Comparison of ENCODE assay signal across 8 cellular contexts in the genomic region with DNA sequence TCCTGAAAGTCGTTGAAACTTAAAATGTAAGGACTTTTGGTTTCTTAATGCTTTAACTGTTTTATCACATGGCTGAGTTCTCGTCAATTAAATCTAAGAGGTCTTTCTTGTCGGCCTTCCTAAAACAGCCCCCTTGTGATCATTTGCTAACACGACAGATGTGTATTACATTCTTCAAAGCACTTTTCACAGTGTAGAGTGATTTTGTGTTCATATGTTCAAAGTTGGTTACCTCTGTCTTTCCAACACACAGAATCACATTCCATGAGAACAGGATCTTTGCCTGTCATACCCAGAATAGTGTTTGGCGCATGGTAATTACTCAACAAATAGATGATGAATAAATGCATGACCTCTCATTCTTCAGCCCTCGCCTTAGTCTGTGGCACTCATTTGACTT. TPM values are rescaled to one million over a fixed set of nuclear protein-coding genes. Genes with fewer than 3 reads are reported as not detected.
DNase-seq lines count a peak whose midpoint lies in the region; ATAC-seq, FAIRE-seq and TF ChIP-seq lines count a peak whose summit lies in the region.

No MANE protein-coding gene starts in this region.

- DNase-seq in A549 (ENCODE audit: low read depth in 1 of 2, low spot score in 1 of 2): peak in 1 of 2 experiments; percentile 12
- DNase-seq in HCEC 1CT: peak; percentile 41
- peak; percentile 73 for DNase-seq in kidney tubule cell (ENCODE audit: low spot score)
- DNase-seq in T-helper 9 cell: no peak
- no peak for DNase-seq in H4 (ENCODE audit: low spot score)

- FAIRE-seq in A549 (lab: Jason Lieb, UNC): no peak

- TF ChIP-seq RAD21 in A549 (conservative IDR thresholded peaks at IDR 0.05 in 1 of 2, IDR thresholded peaks at IDR 0.05 in 1 of 2): no peak

- no peak for TF ChIP-seq POLR2A in A549 (IDR thresholded peaks at IDR 0.05; ENCODE audit: low read length)

- POLR2A ChIA-PET in A549 (lab: Yijun Ruan, JAX): no interaction called here

- peak overlapping the region; percentile 97 for H3K4me3 ChIP-seq in A549
- peak overlapping the region; percentile 98 for H3K4me3 ChIP-seq in WI38 (ENCODE audit: low read depth, low read length)

- peak overlapping the region; percentile 86 for H3K4me2 ChIP-seq in A549

- no peak for TF ChIP-seq EP300 in A549 (IDR thresholded peaks at IDR 0.05)

- ATAC-seq in A549 (peak in 1 of 2 experiments; percentile 37; a peak in 2 of 6 replicates), GM21717 (IDR thresholded peaks at IDR 0.05; ENCODE audit: unreplicated experiment) (no peak), HG02884 (IDR thresholded peaks at IDR 0.05; ENCODE audit: unreplicated experiment) (no peak)

- TF ChIP-seq CTCF in A549 (IDR thresholded peaks at IDR 0.05): no peak
- peak; percentile 9; the same call in 1 of the 2 replicates for TF ChIP-seq CTCF in WI38 (IDR thresholded peaks at IDR 0.05; ENCODE audit: low read depth, low read length)

- 27% methylated on average over 6 of the region's 6 CpGs for WGBS in A549 (ENCODE audit: missing lambda C conversion rate)

- peak overlapping the region; percentile 91 to 93; a peak in 2 of 6 replicates for H3K27ac ChIP-seq in A549

- H3K9me3 ChIP-seq in A549: no peaks in the 10 kb centered on the region

- H3K4me1 ChIP-seq in A549: no peaks in the 10 kb centered on the region

- CTCF ChIA-PET in A549 (lab: Yijun Ruan, JAX): no interaction called here

TF ChIP-seq in A549, 52 proteins besides CTCF, POLR2A, EP300 and RAD21:
- TF ChIP-seq JUN (IDR thresholded peaks at IDR 0.05) (no peak), TFCP2L1 (CRISPR knock-in tag; IDR thresholded peaks at IDR 0.05) (no peak), ESRRA (IDR thresholded peaks at IDR 0.05; ENCODE audit: borderline replicate concordance, low read length) (no peak), EHMT2 (IDR thresholded peaks at IDR 0.05; ENCODE audit: low read depth) (no peak), CBX8 (IDR thresholded peaks at IDR 0.05) (no peak), ZSCAN20 (CRISPR knock-in tag; IDR thresholded peaks at IDR 0.05) (no peak), ZC3H11A (IDR thresholded peaks at IDR 0.05) (no peak), HDAC2 (IDR thresholded peaks at IDR 0.05) (no peak), EHF (CRISPR knock-in tag; IDR thresholded peaks at IDR 0.05) (no peak), HOXB5 (CRISPR knock-in tag; IDR thresholded peaks at IDR 0.05) (no peak), CHD4 (IDR thresholded peaks at IDR 0.05; ENCODE audit: borderline replicate concordance) (no peak), FOXS1 (CRISPR knock-in tag; IDR thresholded peaks at IDR 0.05) (no peak), MAFK (IDR thresholded peaks at IDR 0.05; ENCODE audit: partially characterized antibody) (no peak), MYC (IDR thresholded peaks at IDR 0.05; ENCODE audit: borderline replicate concordance, low read length) (no peak), CEBPB (IDR thresholded peaks at IDR 0.05) (no peak), RARB (CRISPR knock-in tag; IDR thresholded peaks at IDR 0.05) (no peak), HEYL (CRISPR knock-in tag; IDR thresholded peaks at IDR 0.05) (no peak), NR3C1 (IDR thresholded peaks at IDR 0.05) (no peak)
- TF ChIP-seq, protein P1, sequence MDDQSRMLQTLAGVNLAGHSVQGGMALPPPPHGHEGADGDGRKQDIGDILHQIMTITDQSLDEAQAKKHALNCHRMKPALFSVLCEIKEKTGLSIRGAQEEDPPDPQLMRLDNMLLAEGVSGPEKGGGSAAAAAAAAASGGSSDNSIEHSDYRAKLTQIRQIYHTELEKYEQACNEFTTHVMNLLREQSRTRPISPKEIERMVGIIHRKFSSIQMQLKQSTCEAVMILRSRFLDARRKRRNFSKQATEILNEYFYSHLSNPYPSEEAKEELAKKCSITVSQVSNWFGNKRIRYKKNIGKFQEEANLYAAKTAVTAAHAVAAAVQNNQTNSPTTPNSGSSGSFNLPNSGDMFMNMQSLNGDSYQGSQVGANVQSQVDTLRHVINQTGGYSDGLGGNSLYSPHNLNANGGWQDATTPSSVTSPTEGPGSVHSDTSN (IDR thresholded peaks at IDR 0.05): no peak

RNA-seq across cellular contexts. Expression of a gene that starts 1.1 kb away (rescaled TPM):
- polyA plus RNA-seq in A549 (2011; rRNA removed): 17.7 and 30.0 TPM in 2 replicates
- polyA plus RNA-seq in A549 (2012; cell fraction: cytosol; rRNA removed): 8.1 and 8.9 TPM in 2 replicates
- polyA plus RNA-seq in A549 (2012; cell fraction: nucleus; rRNA removed): 3.6 and 3.9 TPM in 2 replicates
- 19.3 to 24.5 TPM (median 21.0 TPM) in 3 replicates for polyA plus RNA-seq in A549 (2017; fragmentation: RNase III; extraction: RNeasy Plus Mini Kit Qiagen cat#74134 plus additional on column Dnase treatment)
- polyA minus RNA-seq in A549 (2011; rRNA and poly(A)+ RNA removed): 2.8 and 3.7 TPM in 2 replicates
- total RNA-seq in H4 (2014; rRNA removed; shearing (Covaris generic)): 28.9 and 36.5 TPM in 2 replicates

Comparison
In these comparisons a context has a peak if more than half of its experiments do, and no peak if none do; other contexts are left out.
1. DNase-seq: peak in HCEC 1CT (single experiment) and kidney tubule cell (single experiment); none in T-helper 9 cell (single experiment) and H4 (single experiment).